ENCODE assay signal across 8 cellular contexts in genomic region chr15:79923068-79923514, GRCh38. TPM values are rescaled to one million over a fixed set of nuclear protein-coding genes. Genes with fewer than 3 reads are reported as not detected.
DNase-seq lines count a peak whose midpoint lies in the region; ATAC-seq and TF ChIP-seq lines count a peak whose summit lies in the region.

No MANE protein-coding gene starts in this region.

- H3K27me3 ChIP-seq in mucosa of rectum (ENCODE audit: control insufficient read depth in 2 of 2, insufficient read depth in 2 of 2, low read length in 2 of 2), result no peaks in the 10 kb centered on the region

- peak; percentile 29 for ATAC-seq in GM18858 (IDR thresholded peaks at IDR 0.05; ENCODE audit: unreplicated experiment)
- peak; percentile 46 for ATAC-seq in HG03095 (IDR thresholded peaks at IDR 0.05; ENCODE audit: unreplicated experiment)

- peaks cover 9 to 12% of the 10 kb centered on the region in 2 donors for H3K9me3 ChIP-seq in mucosa of rectum (ENCODE audit: control insufficient read depth in 2 of 2, low read length in 2 of 2)

- H3K4me3 ChIP-seq in epithelial cell of esophagus (ENCODE audit: low read length), result peak overlapping the region; percentile 53
- H3K4me3 ChIP-seq in mucosa of rectum (ENCODE audit: low read length in 2 of 2), result peak overlapping the region; percentile 86 to 97

- H3K27ac ChIP-seq in mucosa of rectum (ENCODE audit: low read depth in 2 of 2, low read length in 2 of 2), result peak overlapping the region; percentile 98

- peak; percentile 20 for DNase-seq in A172 (ENCODE audit: low spot score)
- DNase-seq in NCI-H82 (lab: John Stamatoyannopoulos, UW), result peak; percentile 78
- peak; percentile 45 for DNase-seq in activated T-cell treated with anti-CD3 and anti-CD28 coated beads for 1 hour (ENCODE audit: low read depth)
- DNase-seq in epithelial cell of esophagus (ENCODE audit: low read depth), result peak; percentile 73
- peak; percentile 46 for DNase-seq in stimulated activated CD8-positive, alpha-beta memory T cell treated with anti-CD3 and anti-CD28 coated beads, Interleukin-7, amount 100 ng/mL, for 24 hours (ENCODE audit: low read depth)

- peaks cover 5 to 12% of the 10 kb centered on the region in 2 donors for H3K4me1 ChIP-seq in mucosa of rectum (ENCODE audit: control insufficient read depth in 2 of 2, insufficient read depth in 2 of 2, low read length in 2 of 2)

- H3K9ac ChIP-seq in mucosa of rectum (ENCODE audit: low read depth in 1 of 2, low read length in 2 of 2), result peak overlapping the region; percentile 90 to 99

- TF ChIP-seq CTCF in epithelial cell of esophagus (IDR thresholded peaks at IDR 0.05; ENCODE audit: insufficient read depth, low read depth, low read length, missing control alignments), result no peak

- H3K36me3 ChIP-seq in mucosa of rectum (ENCODE audit: control insufficient read depth in 2 of 2, insufficient read depth in 2 of 2, low read length in 2 of 2), result peaks cover 10 to 12% of the 10 kb centered on the region in 2 donors

RNA-seq across cellular contexts. Expression of gene MTHFS, which starts 26.3 kb away (rescaled TPM):
- 23.3 and 31.8 TPM in 2 replicates for total RNA-seq in A172 (2014; rRNA removed; shearing (Covaris generic))

RNA-seq across cellular contexts. Expression of gene BCL2A1, which starts 47.9 kb away (rescaled TPM):
- total RNA-seq in A172 (2014; rRNA removed; shearing (Covaris generic)), result not detected in 2 replicates

Comparison
In these comparisons a context has a peak if more than half of its experiments do, and no peak if none do; other contexts are left out.
1. Peak in every context shown above with its lines: DNase-seq, ATAC-seq, H3K4me3 ChIP-seq and H3K27ac ChIP-seq.
2. DNase-seq: peak in every context shown above with its lines; median percentile 78 in NCI-H82; 73 in epithelial cell of esophagus; 46 in stimulated activated CD8-positive, alpha-beta memory T cell treated with anti-CD3 and anti-CD28 coated beads, Interleukin-7, amount 100 ng/mL, for 24 hours; 45 in activated T-cell treated with anti-CD3 and anti-CD28 coated beads for 1 hour; 20 in A172.